In genomic region chr6:113690255-113690956, GRCh38 we compare ENCODE assay signal across 8 cellular contexts.
DNase-seq lines count a peak whose midpoint lies in the region; ATAC-seq and TF ChIP-seq lines count a peak whose summit lies in the region.

No MANE protein-coding gene starts in this region.

- H4K20me1 ChIP-seq in hepatocyte (ENCODE audit: insufficient read depth, poor library complexity, severe bottlenecking): no peaks in the 10 kb centered on the region

- H3K4me3 ChIP-seq in AG09309 (ENCODE audit: control insufficient read depth, low read depth, low read length) (no peak overlapping the region), adipocyte (ENCODE audit: low read length) (no peak overlapping the region), retinal pigment epithelial cell (ENCODE audit: low read length) (no peak overlapping the region), hepatocyte (no peak overlapping the region)

- WGBS in hepatocyte (ENCODE audit: low lambda C conversion rate, missing lambda C conversion rate): 88% methylated on average over 3 of the region's 3 CpGs

- H3K27me3 ChIP-seq in adipocyte (replicated peaks; ENCODE audit: control insufficient read depth, insufficient read depth, low read length) (no peaks in the 10 kb centered on the region), hepatocyte (no peaks in the 10 kb centered on the region)

- TF ChIP-seq CTCF in AG09309 (IDR thresholded peaks at IDR 0.05; ENCODE audit: control insufficient read depth, insufficient read depth, low read depth, low read length, missing control alignments) (no peak), retinal pigment epithelial cell (conservative IDR thresholded peaks at IDR 0.05; ENCODE audit: low read depth, low read length) (no peak), hepatocyte (IDR thresholded peaks at IDR 0.05; ENCODE audit: poor library complexity) (no peak)

- H3K4me1 ChIP-seq in adipocyte (ENCODE audit: control insufficient read depth, insufficient read depth, low read length): peaks cover 23% of the 10 kb centered on the region
- H3K4me1 ChIP-seq in hepatocyte (ENCODE audit: insufficient read depth): peaks cover 4% of the 10 kb centered on the region

- DNase-seq in AG09309 (ENCODE audit: low read depth) (peak; percentile 68), adipocyte (ENCODE audit: low read depth) (peak; percentile 88), retinal pigment epithelial cell (ENCODE audit: low read depth) (peak; percentile 83), hepatocyte (ENCODE audit: low spot score) (no peak)
- DNase-seq in activated effector memory CD4-positive, alpha-beta T cell treated with Interleukin-2 at 50 U/mL for 16 hours: no peak
- no peak for DNase-seq in stimulated activated naive CD4-positive, alpha-beta T cell (lab: John Stamatoyannopoulos, UW)

- ATAC-seq in GM19328 (IDR thresholded peaks at IDR 0.05; ENCODE audit: unreplicated experiment) (peak; percentile 54), HG03558 (IDR thresholded peaks at IDR 0.05; ENCODE audit: extremely low read depth, unreplicated experiment) (peak; percentile 89)

- H3K79me2 ChIP-seq in hepatocyte: no peaks in the 10 kb centered on the region

- H3K9me2 ChIP-seq in hepatocyte (replicated peaks; ENCODE audit: insufficient read depth): no peaks in the 10 kb centered on the region

- H3K27ac ChIP-seq in hepatocyte: no peak overlapping the region

- H3K9me3 ChIP-seq in adipocyte (ENCODE audit: control insufficient read depth, low read length): no peaks in the 10 kb centered on the region
- no peaks in the 10 kb centered on the region for H3K9me3 ChIP-seq in hepatocyte (ENCODE audit: low read depth)

- H3K36me3 ChIP-seq in adipocyte (ENCODE audit: control insufficient read depth, insufficient read depth, low read length, severe bottlenecking) (no peaks in the 10 kb centered on the region), hepatocyte (replicated peaks; ENCODE audit: insufficient read depth, low read depth) (no peaks in the 10 kb centered on the region)

- no peak overlapping the region for H2AFZ ChIP-seq in hepatocyte

- no peak overlapping the region for H3K9ac ChIP-seq in adipocyte (ENCODE audit: low read length)

- no peak overlapping the region for H3K4me2 ChIP-seq in hepatocyte

Comparison
In these comparisons a context has a peak if more than half of its experiments do, and no peak if none do; other contexts are left out.
1. DNase-seq: peak in AG09309 (single experiment), adipocyte (single experiment) and retinal pigment epithelial cell (single experiment); none in hepatocyte (single experiment), activated effector memory CD4-positive, alpha-beta T cell treated with Interleukin-2 at 50 U/mL for 16 hours (single experiment) and stimulated activated naive CD4-positive, alpha-beta T cell (0 of 6).